Comparison of ENCODE assay signal across 14 cellular contexts in genomic region chr18:37465922-37466321, GRCh38.
"Had no signal": no experiment of that assay in that cellular context is flagged by ENCODE, and none has a peak within 500 bp of the region (broad histone marks: within the 10 kb centered on the region; RNA-seq: fewer than 3 reads in every experiment).

No MANE protein-coding gene starts in this region.

- H3K9me3 ChIP-seq: mucosa of descending colon, sigmoid colon had no signal

- H3K27ac ChIP-seq: epithelial cell of prostate, sigmoid colon had no signal

- H3K4me1 ChIP-seq: sigmoid colon had no signal

- H3K27me3 ChIP-seq: sigmoid colon had no signal

- H3K4me3 ChIP-seq: mucosa of descending colon, sigmoid colon had no signal

- DNase-seq: activated CD4-positive, alpha-beta T cell treated with anti-CD3 and anti-CD28 coated beads for 4 hours; activated CD8-positive, alpha-beta memory T cell treated with anti-CD3 and anti-CD28 coated beads, Interleukin-2, amount 50 U/mL, for 48 hours; activated CD8-positive, alpha-beta T cell treated with anti-CD3 and anti-CD28 coated beads, Interleukin-2, amount 10 ng/mL, durations not matched to agents 7 days and 5 days; activated naive CD4-positive, alpha-beta T cell treated with anti-CD3 and anti-CD28 coated beads, Interleukin-2, amount 10 ng/mL, durations not matched to agents 7 days and 5 days; effector memory CD8-positive, alpha-beta T cell; hippocampal formation; kidney glomerular epithelial cell; natural killer cell; occipital lobe; sigmoid colon; stimulated activated CD4-positive, alpha-beta T cell treated with anti-CD3 and anti-CD28 coated beads, Interleukin-4, amount 100 ng/mL, for 24 hours; T-helper 1 cell had no signal

- ATAC-seq: activated CD8-positive, alpha-beta T cell treated with anti-CD3 and anti-CD28 coated beads, Interleukin-2, amount 10 ng/mL, durations not matched to agents 7 days and 5 days; effector memory CD8-positive, alpha-beta T cell; mucosa of descending colon; natural killer cell had no signal

- H3K36me3 ChIP-seq: sigmoid colon had no signal
